ENCODE assay signal across 29 cellular contexts in the genomic region with DNA sequence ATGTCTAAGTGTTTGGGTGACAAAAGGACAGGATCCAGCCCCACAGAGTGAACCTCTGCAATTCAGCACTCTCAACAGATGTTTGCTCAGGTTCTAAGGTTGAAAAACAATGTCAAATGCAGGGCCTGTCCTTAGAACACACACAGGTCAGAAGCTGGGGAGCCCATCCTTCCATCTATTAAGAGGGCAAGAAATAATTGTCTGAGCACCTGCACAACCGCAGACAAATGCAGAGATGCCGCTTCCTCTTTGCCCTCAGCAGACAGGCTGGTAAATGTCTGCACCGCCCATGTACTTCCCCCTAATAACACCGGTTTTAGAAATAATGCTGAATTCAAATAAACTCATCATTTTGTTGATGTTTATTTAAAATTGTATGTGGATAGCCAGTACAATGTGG.
"Had no signal": no experiment of that assay in that cellular context is flagged by ENCODE, and none has a peak within 500 bp of the region (broad histone marks: within the 10 kb centered on the region; RNA-seq: fewer than 3 reads in every experiment).

No MANE protein-coding gene starts in this region.

- H3K27ac Mint-ChIP-seq: natural killer cell; nephron; neural progenitor cell; progenitor cell of endocrine pancreas; stimulated activated memory B cell treated with anti-CD40 and anti-IgM and Interleukin-4, amounts not matched to agents 10 μg/mL and 1 μg/mL and 100 μg/mL, for 72 hours; stimulated activated naive CD8-positive, alpha-beta T cell treated with anti-CD3 and anti-CD28 coated beads, Interleukin-15, amount 100 ng/mL, for 72 hours; type B pancreatic cell had no signal

- H3K4me3 ChIP-seq: neural progenitor cell, ovary, psoas muscle, right lobe of liver, sigmoid colon, suprapubic skin, testis, tibial artery, transverse colon, upper lobe of right lung, uterus had no signal

- H3K9me3 Mint-ChIP-seq: nephron, neural progenitor cell, type B pancreatic cell had no signal

- H3K36me3 ChIP-seq: neural progenitor cell, ovary, right lobe of liver, sigmoid colon, suprapubic skin, tibial artery, transverse colon, upper lobe of right lung, uterus had no signal

- H3K79me2 ChIP-seq: parathyroid adenoma had no signal

- DNase-seq: natural killer cell; occipital lobe; ovary; posterior cingulate gyrus; psoas muscle; right cardiac atrium; right lobe of liver; sigmoid colon; small intestine; stimulated activated CD4-positive, alpha-beta T cell treated with anti-CD3 and anti-CD28 coated beads, Interleukin-1b, Interleukin-23, amount 100 ng/mL, for 48 hours; stimulated activated CD4-positive, alpha-beta T cell treated with anti-CD3 and anti-CD28 coated beads, Interleukin-4, amount 100 ng/mL, for 1 hour; stimulated activated CD4-positive, alpha-beta T cell treated with anti-CD3 and anti-CD28 coated beads, Interleukin-4, amount 100 ng/mL, for 4 hours; stimulated activated CD8-positive, alpha-beta memory T cell treated with anti-CD3 and anti-CD28 coated beads, Interleukin-4, amount 100 ng/mL, for 48 hours; stimulated activated naive CD4-positive, alpha-beta T cell; stimulated activated naive CD8-positive, alpha-beta T cell treated with anti-CD3 and anti-CD28 coated beads, Interleukin-15, amount 100 ng/mL, for 72 hours; stimulated activated naive CD8-positive, alpha-beta T cell treated with anti-CD3 and anti-CD28 coated beads, Interleukin-15, Interleukin-2, amounts not matched to agents 100 U/mL and 50 U/mL, for 24 hours; substantia nigra; testis; tibial artery; transverse colon; upper lobe of right lung; uterus had no signal

- H3K27me3 ChIP-seq: neural progenitor cell, ovary, right lobe of liver, sigmoid colon, suprapubic skin, testis, tibial artery, transverse colon, upper lobe of right lung, uterus had no signal

- H3K27me3 Mint-ChIP-seq: stimulated activated memory B cell treated with anti-CD40 and anti-IgM and Interleukin-4, amounts not matched to agents 10 μg/mL and 1 μg/mL and 100 μg/mL, for 72 hours; stimulated activated naive CD8-positive, alpha-beta T cell treated with anti-CD3 and anti-CD28 coated beads, Interleukin-15, amount 100 ng/mL, for 72 hours had no signal

- H3K4me1 ChIP-seq: neural progenitor cell, parathyroid adenoma, psoas muscle, right lobe of liver, sigmoid colon, suprapubic skin, testis, tibial artery, transverse colon, upper lobe of right lung, uterus had no signal

- H3K4me3 Mint-ChIP-seq: natural killer cell; nephron; neural progenitor cell; stimulated activated memory B cell treated with anti-CD40 and anti-IgM and Interleukin-4, amounts not matched to agents 10 μg/mL and 1 μg/mL and 100 μg/mL, for 72 hours; stimulated activated naive CD8-positive, alpha-beta T cell treated with anti-CD3 and anti-CD28 coated beads, Interleukin-15, amount 100 ng/mL, for 72 hours; type B pancreatic cell had no signal

- H2AFZ ChIP-seq: neural progenitor cell, parathyroid adenoma had no signal

- H3K4me2 ChIP-seq: neural progenitor cell had no signal

- H3K27ac ChIP-seq: neural progenitor cell, ovary, parathyroid adenoma, psoas muscle, right lobe of liver, sigmoid colon, suprapubic skin, testis, tibial artery, transverse colon, upper lobe of right lung, uterus had no signal

- H3K9me3 ChIP-seq: ovary, psoas muscle, right lobe of liver, sigmoid colon, suprapubic skin, testis, tibial artery, transverse colon, upper lobe of right lung, uterus had no signal

- H3K9ac ChIP-seq: neural progenitor cell, parathyroid adenoma had no signal

- ATAC-seq: natural killer cell; psoas muscle; right cardiac atrium; right lobe of liver; stimulated activated memory B cell treated with anti-CD40 and anti-IgM and Interleukin-4, amounts not matched to agents 10 μg/mL and 1 μg/mL and 100 μg/mL, for 72 hours; stimulated activated naive CD8-positive, alpha-beta T cell treated with anti-CD3 and anti-CD28 coated beads, Interleukin-15, amount 100 ng/mL, for 72 hours; stimulated activated naive CD8-positive, alpha-beta T cell treated with anti-CD3 and anti-CD28 coated beads, Interleukin-15, Interleukin-2, amounts not matched to agents 100 U/mL and 50 U/mL, for 24 hours; upper lobe of right lung had no signal

- H3K36me3 Mint-ChIP-seq: natural killer cell; neural progenitor cell; stimulated activated memory B cell treated with anti-CD40 and anti-IgM and Interleukin-4, amounts not matched to agents 10 μg/mL and 1 μg/mL and 100 μg/mL, for 72 hours; type B pancreatic cell had no signal

- H3K4me1 Mint-ChIP-seq: natural killer cell; neural progenitor cell; stimulated activated memory B cell treated with anti-CD40 and anti-IgM and Interleukin-4, amounts not matched to agents 10 μg/mL and 1 μg/mL and 100 μg/mL, for 72 hours; stimulated activated naive CD8-positive, alpha-beta T cell treated with anti-CD3 and anti-CD28 coated beads, Interleukin-15, amount 100 ng/mL, for 72 hours had no signal
